In genomic region chr1:2255420-2256369, GRCh38 we compare ENCODE assay signal across 1 cellular context.
TF ChIP-seq lines count a peak whose summit lies in the region.

No MANE protein-coding gene starts in this region.

TF ChIP-seq in K562, 482 proteins besides CTCF, POLR2A, EP300 and RAD21 (continued from another document and continues in another):
- TF ChIP-seq ZBTB34 (CRISPR knock-in tag; IDR thresholded peaks at IDR 0.05) (no peak), CHAMP1 (IDR thresholded peaks at IDR 0.05) (peak; percentile 76; the same call in 1 of the 2 replicates), EGR1 (conservative IDR thresholded peaks at IDR 0.05) (no peak), BRCA1 (IDR thresholded peaks at IDR 0.05) (no peak), BRCA1 (CRISPR knock-in tag; IDR thresholded peaks at IDR 0.05) (no peak), ZNF76 (CRISPR knock-in tag; IDR thresholded peaks at IDR 0.05; ENCODE audit: borderline replicate concordance) (no peak), CREB3 (tag; conservative IDR thresholded peaks at IDR 0.05; ENCODE audit: low read depth) (no peak), TFE3 (CRISPR knock-in tag; IDR thresholded peaks at IDR 0.05) (no peak), MCM7 (IDR thresholded peaks at IDR 0.05) (no peak), ZBTB40 (IDR thresholded peaks at IDR 0.05) (peak; percentile 99), ZBTB40 (CRISPR knock-in tag; IDR thresholded peaks at IDR 0.05) (no peak), FOXA3 (CRISPR knock-in tag; conservative IDR thresholded peaks at IDR 0.05 in 1 of 2, IDR thresholded peaks at IDR 0.05 in 1 of 2) (0 out of 4 replicates have a peak, but pooled peaks of 1 of the 2 experiments have one; percentile 59), MEF2D (tag; conservative IDR thresholded peaks at IDR 0.05; ENCODE audit: low read depth) (0 out of 2 replicates have a peak, but pooled peaks have one; percentile 44), ZNF311 (CRISPR knock-in tag; IDR thresholded peaks at IDR 0.05) (no peak), ATF2 (CRISPR knock-in tag; IDR thresholded peaks at IDR 0.05) (peak; percentile 73; the same call in 1 of the 2 replicates), ELK3 (CRISPR knock-in tag; IDR thresholded peaks at IDR 0.05) (no peak), PHF20 (IDR thresholded peaks at IDR 0.05; ENCODE audit: partially characterized antibody) (peak; percentile 53), DMBX1 (CRISPR knock-in tag; IDR thresholded peaks at IDR 0.05; ENCODE audit: borderline replicate concordance) (peak; percentile 43; the same call in 1 of the 2 replicates), EWSR1 (IDR thresholded peaks at IDR 0.05; ENCODE audit: borderline replicate concordance, low read depth, partially characterized antibody) (no peak), SRSF1 (IDR thresholded peaks at IDR 0.05; ENCODE audit: low read depth, low read length) (no peak), SRSF7 (optimal IDR thresholded peaks at IDR 0.05; ENCODE audit: low read depth, low read length) (no peak), FUS (optimal IDR thresholded peaks at IDR 0.05; ENCODE audit: low read depth, low read length) (no peak), ZNF318 (IDR thresholded peaks at IDR 0.05; ENCODE audit: borderline replicate concordance in 1 of 2, low read depth in 1 of 2) (peak in 1 of 2 experiments; percentile 87; a peak in 2 of 4 replicates)
